Comparison of ENCODE assay signal across 17 cellular contexts in the genomic region with DNA sequence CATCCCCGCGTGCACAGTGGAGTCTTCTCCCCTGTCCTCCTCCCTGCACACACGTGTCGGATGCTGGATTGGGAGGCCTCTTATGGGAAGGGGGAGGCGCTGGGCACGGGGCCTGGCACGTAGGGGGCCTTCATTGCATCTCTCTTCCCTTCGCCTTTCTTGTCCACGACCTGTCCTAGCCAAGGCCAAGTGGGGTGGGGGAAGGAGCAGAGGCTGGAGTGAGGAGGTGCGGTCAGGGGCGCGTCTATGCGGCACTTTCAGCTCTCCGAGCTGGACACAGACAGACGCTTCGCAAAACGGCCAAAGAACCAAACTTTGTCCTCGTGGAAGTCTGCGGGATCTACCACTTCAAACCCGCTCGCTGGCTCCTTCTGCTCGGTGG. TPM values are rescaled to one million over a fixed set of nuclear protein-coding genes. Genes with fewer than 3 reads are reported as not detected.
A peak's percentile ranks its signal among the peaks of the same experiment; 100 is the strongest.
DNase-seq lines count a peak whose midpoint lies in the region; ATAC-seq and TF ChIP-seq lines count a peak whose summit lies in the region.
"Had no signal": no experiment of that assay in that cellular context is flagged by ENCODE, and none has a peak within 500 bp of the region (broad histone marks: within the 10 kb centered on the region; RNA-seq: fewer than 3 reads in every experiment).

No MANE protein-coding gene starts in this region.

- H4K91ac ChIP-seq in trophoblast cell (ENCODE audit: low read depth, low read length): no peak overlapping the region

- no peak overlapping the region for H3K23ac ChIP-seq in trophoblast cell (ENCODE audit: low read length)

- no peak for TF ChIP-seq CTCF in Caco-2 (IDR thresholded peaks at IDR 0.05; ENCODE audit: insufficient read depth in 1 of 2, low read depth in 1 of 2, low read length in 1 of 2, severe bottlenecking in 1 of 2, unreplicated experiment in 1 of 2)

- H3K4me2 ChIP-seq in trophoblast cell (ENCODE audit: low read length): peak overlapping the region; percentile 76

- H3K4me1 Mint-ChIP-seq in Caco-2 (ENCODE audit: low read depth, unreplicated experiment) (no peaks in the 10 kb centered on the region), T-helper 17 cell (peaks cover 7% of the 10 kb centered on the region)

- H3K27ac ChIP-seq in iPS-20b (ENCODE audit: low read length) (no peak overlapping the region), trophoblast cell (ENCODE audit: low read depth, low read length) (no peak overlapping the region)
- H3K27ac ChIP-seq: psoas muscle had no signal

- no peak overlapping the region for H2BK12ac ChIP-seq in trophoblast cell (ENCODE audit: low read length)

- no peak overlapping the region for H2BK5ac ChIP-seq in trophoblast cell (ENCODE audit: low read depth, low read length, poor library complexity)

- no peak overlapping the region for H4K12ac ChIP-seq in trophoblast cell (ENCODE audit: low read depth, low read length)

- H2AFZ ChIP-seq in trophoblast cell (ENCODE audit: insufficient read depth, low read length, poor library complexity): no peak overlapping the region

- intact Hi-C loops in Caco-2 (cut with micrococcal nuclease; ENCODE audit: unreplicated experiment): loop anchor here (5.0 kb wide), 1 partner anchor 33 kb away; no protein-coding TSS in a partner anchor

- WGBS in trophoblast cell (ENCODE audit: extremely low coverage, insufficient coverage, insufficient read length): no CpG with 5 or more reads among the region's 22 CpGs

- no peaks in the 10 kb centered on the region for H3K79me2 ChIP-seq in trophoblast cell (ENCODE audit: control insufficient read depth, insufficient read depth, low read length, poor library complexity)

- H3K9me3 Mint-ChIP-seq in Caco-2 (ENCODE audit: unreplicated experiment): peaks cover 11% of the 10 kb centered on the region
- H3K9me3 Mint-ChIP-seq: immature natural killer cell had no signal

- peaks cover 4% of the 10 kb centered on the region for H3K36me3 Mint-ChIP-seq in Caco-2 (ENCODE audit: insufficient read depth, unreplicated experiment)
- H3K36me3 Mint-ChIP-seq in T-helper 17 cell (ENCODE audit: low read depth): peaks cover 3% of the 10 kb centered on the region
- H3K36me3 Mint-ChIP-seq: immature natural killer cell had no signal

- H3K4me3 ChIP-seq in Caco-2 (ENCODE audit: low read depth, low read length): peak overlapping the region; percentile 20
- peak overlapping the region; percentile 93 for H3K4me3 ChIP-seq in NT2/D1 (ENCODE audit: insufficient read length, low read depth)
- peak overlapping the region; percentile 89 for H3K4me3 ChIP-seq in iPS-20b (ENCODE audit: low read length)
- H3K4me3 ChIP-seq in trophoblast cell (ENCODE audit: low read depth, low read length): peak overlapping the region; percentile 51

- H3K4ac ChIP-seq in trophoblast cell (ENCODE audit: low read depth, low read length): no peak overlapping the region

- H2AK5ac ChIP-seq in trophoblast cell (ENCODE audit: low read length): no peak overlapping the region

- no peaks in the 10 kb centered on the region for H3K36me3 ChIP-seq in Caco-2 (ENCODE audit: control insufficient read depth, insufficient read depth, low read length)
- peaks cover 12% of the 10 kb centered on the region for H3K36me3 ChIP-seq in NT2/D1 (ENCODE audit: insufficient read depth, insufficient read length, low read length)
- H3K36me3 ChIP-seq in iPS-20b (ENCODE audit: insufficient read depth, low read depth, low read length): peaks cover 40% of the 10 kb centered on the region
- H3K36me3 ChIP-seq in trophoblast cell (ENCODE audit: control insufficient read depth in 1 of 2, insufficient read depth in 2 of 2, low read length in 2 of 2): no peaks in the 10 kb centered on the region

- peak overlapping the region; percentile 66 for H3K4me3 Mint-ChIP-seq in Caco-2 (ENCODE audit: unreplicated experiment)
- no peak overlapping the region for H3K4me3 Mint-ChIP-seq in T-helper 17 cell

- H3K27me3 Mint-ChIP-seq in Caco-2 (ENCODE audit: insufficient read depth, unreplicated experiment) (no peaks in the 10 kb centered on the region), T-helper 17 cell (peaks cover 53% of the 10 kb centered on the region)

- no peak overlapping the region for H3K27ac Mint-ChIP-seq in Caco-2 (ENCODE audit: unreplicated experiment)
- no peak overlapping the region for H3K27ac Mint-ChIP-seq in T-helper 17 cell
- H3K27ac Mint-ChIP-seq: immature natural killer cell had no signal

- CTCF ChIA-PET in Caco-2 (lab: Charles Lee): no interaction called here

- H2BK120ac ChIP-seq in trophoblast cell (ENCODE audit: insufficient read depth, low read length, poor library complexity): no peak overlapping the region

- BruUV-seq in Caco-2 (replicated peaks; lab: Mats Ljungman, UMichigan): no TSS peak

- H3K27me3 ChIP-seq in Caco-2 (replicated peaks; ENCODE audit: control insufficient read depth, insufficient read depth, low read length) (no peaks in the 10 kb centered on the region), NT2/D1 (ENCODE audit: insufficient read depth, insufficient read length) (peaks cover 31% of the 10 kb centered on the region), iPS-20b (ENCODE audit: insufficient read depth, low read length) (peaks cover 63% of the 10 kb centered on the region), trophoblast cell (ENCODE audit: insufficient read depth, low read length) (peaks cover 35% of the 10 kb centered on the region)

- no peak for DNase-seq in Caco-2
- no peak for DNase-seq in NT2/D1 (ENCODE audit: low read depth, low spot score)
- no peak for DNase-seq in trophoblast cell
- DNase-seq in HCEC 1CT: no peak
- no peak for DNase-seq in T-helper 17 cell
- DNase-seq in germinal center (ENCODE audit: low spot score): no peak
- DNase-seq: activated naive CD4-positive, alpha-beta T cell; effector memory CD4-positive, alpha-beta T cell; immature natural killer cell; NCI-H446; psoas muscle; stimulated activated CD4-positive, alpha-beta T cell treated with anti-CD3 and anti-CD28 coated beads, Interleukin-1b, Interleukin-23, amount 100 ng/mL, for 48 hours had no signal

- H3K4me1 ChIP-seq in Caco-2 (no peaks in the 10 kb centered on the region), NT2/D1 (ENCODE audit: insufficient read depth, insufficient read length) (peaks cover 34% of the 10 kb centered on the region), iPS-20b (ENCODE audit: insufficient read depth, low read length) (peaks cover 25% of the 10 kb centered on the region; the same call in 1 of the 2 replicates), trophoblast cell (ENCODE audit: control insufficient read depth in 1 of 2, insufficient read depth in 2 of 2, low read length in 2 of 2) (peaks cover 21 to 25% of the 10 kb centered on the region in 2 experiments)

- H3K9me3 ChIP-seq in Caco-2 (no peaks in the 10 kb centered on the region), NT2/D1 (ENCODE audit: insufficient read depth, low read length) (no peaks in the 10 kb centered on the region), iPS-20b (ENCODE audit: insufficient read depth, low read depth, low read length) (peaks cover 8% of the 10 kb centered on the region; the same call in 1 of the 2 replicates), trophoblast cell (ENCODE audit: insufficient read depth, low read depth, low read length) (peaks cover 13% of the 10 kb centered on the region), T-helper 17 cell (ENCODE audit: control insufficient read depth, low read length, poor library complexity, severe bottlenecking) (no peaks in the 10 kb centered on the region)
- H3K9me3 ChIP-seq: SK-N-SH had no signal

- H3K14ac ChIP-seq in trophoblast cell (ENCODE audit: low read length): no peak overlapping the region

- H3K18ac ChIP-seq in trophoblast cell (ENCODE audit: low read length): no peak overlapping the region

- ATAC-seq in GM21447 (IDR thresholded peaks at IDR 0.05; ENCODE audit: unreplicated experiment) (no peak), T-helper 17 cell (no peak)

- no peak overlapping the region for H4K8ac ChIP-seq in trophoblast cell (ENCODE audit: low read depth, low read length)

- POLR2A ChIA-PET in Caco-2 (lab: Charles Lee): no interaction called here

- no peaks in the 10 kb centered on the region for H3K79me1 ChIP-seq in trophoblast cell (ENCODE audit: low read length)

- H3K9ac ChIP-seq in NT2/D1 (ENCODE audit: insufficient read length, low read depth): peak overlapping the region; percentile 99
- peak overlapping the region; percentile 92 for H3K9ac ChIP-seq in iPS-20b (ENCODE audit: low read depth, low read length)
- H3K9ac ChIP-seq in trophoblast cell (ENCODE audit: low read length): no peak overlapping the region
- H3K9ac ChIP-seq: SK-N-SH had no signal

RNA-seq across cellular contexts. Expression of a gene that starts 13.4 kb away (rescaled TPM):
- total RNA-seq in Caco-2 (2022) (1.9 and 2.5 TPM in 2 replicates), T-helper 17 cell (not detected)
- polyA plus RNA-seq in trophoblast cell (2013): 0.11 TPM in 2 replicates
- total RNA-seq: Daoy, psoas muscle had no signal
- polyA plus RNA-seq: BJ, immature natural killer cell, psoas muscle, SK-N-SH had no signal

RNA-seq across cellular contexts. Expression of a gene that starts 35.9 kb away (rescaled TPM):
- total RNA-seq in Caco-2 (2022) (4.4 and 5.3 TPM in 2 replicates), T-helper 17 cell (not detected)
- not detected in 2 replicates for polyA plus RNA-seq in trophoblast cell (2013)
- total RNA-seq: Daoy, psoas muscle had no signal
- polyA plus RNA-seq: BJ, immature natural killer cell, SK-N-SH had no signal

RNA-seq across cellular contexts. Expression of a gene that starts 41.5 kb away (rescaled TPM):
- total RNA-seq in Caco-2 (2022) (4.9 and 5.8 TPM in 2 replicates), T-helper 17 cell (under 1 TPM; 0.29 to 0.45 TPM)
- 0.21 and 0.25 TPM in 2 replicates for polyA plus RNA-seq in trophoblast cell (2013)
- total RNA-seq: Daoy, psoas muscle had no signal
- polyA plus RNA-seq: BJ, immature natural killer cell, psoas muscle, SK-N-SH had no signal

Comparison
In these comparisons a context has a peak if more than half of its experiments do, and no peak if none do; other contexts are left out.
1. H3K4me3 ChIP-seq: peak in every context shown above with its lines; median percentile 93 in NT2/D1; 89 in iPS-20b; 51 in trophoblast cell; 20 in Caco-2.